Comparison of ENCODE assay signal across 7 cellular contexts in genomic region chr2:159285433-159285832, GRCh38. TPM values are rescaled to one million over a fixed set of nuclear protein-coding genes. Genes with fewer than 3 reads are reported as not detected.
A peak's percentile ranks its signal among the peaks of the same experiment; 100 is the strongest.
DNase-seq lines count a peak whose midpoint lies in the region; ATAC-seq and TF ChIP-seq lines count a peak whose summit lies in the region.

No MANE protein-coding gene starts in this region.

- no peak overlapping the region for H3K27ac ChIP-seq in iPS-18a (ENCODE audit: low read length)
- H3K27ac ChIP-seq in spleen: peak overlapping the region in 7 of 8 donors; percentile 74 to 94 (median 90)

- no peaks in the 10 kb centered on the region for H3K9me3 Mint-ChIP-seq in activated CD4-positive, alpha-beta memory T cell treated with anti-CD3 and anti-CD28 coated beads, Interleukin-2, amount 10 ng/mL, durations not matched to agents 7 days and 5 days

- POLR2A ChIA-PET in activated CD4-positive, alpha-beta memory T cell treated with anti-CD3 and anti-CD28 coated beads, Interleukin-2, amount 10 ng/mL, durations not matched to agents 7 days and 5 days (lab: Charles Lee): interaction anchor here (0.6 to 4.1 kb wide), 3 partner anchors 9 to 427 kb away, joined by 3 to 24 read pairs (median 3); partner anchors contain the start of gene MARCHF7

- peaks cover 7% of the 10 kb centered on the region for H3K36me3 Mint-ChIP-seq in activated CD4-positive, alpha-beta memory T cell treated with anti-CD3 and anti-CD28 coated beads, Interleukin-2, amount 10 ng/mL, durations not matched to agents 7 days and 5 days (ENCODE audit: low read depth)

- no peak for DNase-seq in HFF-Myc (ENCODE audit: extremely low read depth, low read depth)
- no peak for DNase-seq in activated CD4-positive, alpha-beta memory T cell treated with anti-CD3 and anti-CD28 coated beads, Interleukin-2, amount 10 ng/mL, durations not matched to agents 7 days and 5 days
- DNase-seq in spleen: peak; percentile 79
- DNase-seq in KG1 (lab: John Stamatoyannopoulos, UW): no peak
- no peak for DNase-seq in HuH-7 (ENCODE audit: low spot score)

- H3K4me1 Mint-ChIP-seq in activated CD4-positive, alpha-beta memory T cell treated with anti-CD3 and anti-CD28 coated beads, Interleukin-2, amount 10 ng/mL, durations not matched to agents 7 days and 5 days: peaks cover 18% of the 10 kb centered on the region

- no peaks in the 10 kb centered on the region for H3K9me3 ChIP-seq in iPS-18a (ENCODE audit: control insufficient read depth, low read depth, low read length)
- H3K9me3 ChIP-seq in spleen: no peaks in the 10 kb centered on the region

- peak overlapping the region; percentile 72 for H3K4me3 Mint-ChIP-seq in activated CD4-positive, alpha-beta memory T cell treated with anti-CD3 and anti-CD28 coated beads, Interleukin-2, amount 10 ng/mL, durations not matched to agents 7 days and 5 days

- CTCF ChIA-PET in activated CD4-positive, alpha-beta memory T cell treated with anti-CD3 and anti-CD28 coated beads, Interleukin-2, amount 10 ng/mL, durations not matched to agents 7 days and 5 days (lab: Charles Lee): interaction anchor here (0.5 kb wide), 1 partner anchor 449 kb away, joined by 4 read pairs; no protein-coding TSS in a partner anchor

- intact Hi-C loops in spleen (cut with DNase I; ENCODE audit: low total_unique reads): no loop called here

- 89 to 94% (median 92%) methylated on average over 11 of the region's 11 CpGs for WGBS in spleen, 5 donors

- TF ChIP-seq POLR2A in spleen (IDR thresholded peaks at IDR 0.05): no peak

- H3K27ac Mint-ChIP-seq in activated CD4-positive, alpha-beta memory T cell treated with anti-CD3 and anti-CD28 coated beads, Interleukin-2, amount 10 ng/mL, durations not matched to agents 7 days and 5 days: no peak overlapping the region

- H3K27me3 Mint-ChIP-seq in activated CD4-positive, alpha-beta memory T cell treated with anti-CD3 and anti-CD28 coated beads, Interleukin-2, amount 10 ng/mL, durations not matched to agents 7 days and 5 days: no peaks in the 10 kb centered on the region

- H3K4me3 ChIP-seq in HFF-Myc (replicated peaks; ENCODE audit: low read depth, low read length) (peak overlapping the region; percentile 83), iPS-18a (ENCODE audit: low read length) (peak overlapping the region; percentile 88), spleen (peak overlapping the region in 7 of 8 donors; percentile 74 to 96 (median 92))

- H3K4me1 ChIP-seq in iPS-18a (ENCODE audit: control insufficient read depth, low read depth, low read length): peaks cover 6% of the 10 kb centered on the region
- H3K4me1 ChIP-seq in spleen: peaks cover 9 to 70% (median 42%) of the 10 kb centered on the region in 6 donors

- no peak for TF ChIP-seq CTCF in HFF-Myc (IDR thresholded peaks at IDR 0.05; ENCODE audit: low read depth, low read length, missing control alignments)
- TF ChIP-seq CTCF in spleen (IDR thresholded peaks at IDR 0.05 in 8 of 11, conservative IDR thresholded peaks at IDR 0.05 in 3 of 11): no peak

- ATAC-seq in HG03565 (IDR thresholded peaks at IDR 0.05; ENCODE audit: unreplicated experiment): no peak

- no peaks in the 10 kb centered on the region for H3K27me3 ChIP-seq in iPS-18a (ENCODE audit: control insufficient read depth, insufficient read depth, low read length)
- H3K27me3 ChIP-seq in spleen (replicated peaks in 1 of 7): no peaks in the 10 kb centered on the region

- no peak overlapping the region for H3K9ac ChIP-seq in iPS-18a (ENCODE audit: low read length)

- no peaks in the 10 kb centered on the region for H3K36me3 ChIP-seq in iPS-18a (ENCODE audit: control insufficient read depth, low read depth, low read length)
- peaks cover 0 to 22% (median 8%) of the 10 kb centered on the region in 6 donors for H3K36me3 ChIP-seq in spleen

RNA-seq across cellular contexts. Expression of gene WDSUB1, which starts 1.1 kb away (rescaled TPM):
- 1 to 10 TPM; 5.6 to 6.0 TPM for total RNA-seq in activated CD4-positive, alpha-beta memory T cell treated with anti-CD3 and anti-CD28 coated beads, Interleukin-2, amount 10 ng/mL, durations not matched to agents 7 days and 5 days
- 10 to 100 TPM in 5 of 7 donors, 1 to 10 TPM in 2; 8.1 to 14.8 (median 11.4) TPM for total RNA-seq in spleen
- 1 to 10 TPM; 5.2 to 7.4 (median 7.4) TPM for polyA plus RNA-seq in spleen
